8 cellular contexts compared by ENCODE assay signal in the genomic region with DNA sequence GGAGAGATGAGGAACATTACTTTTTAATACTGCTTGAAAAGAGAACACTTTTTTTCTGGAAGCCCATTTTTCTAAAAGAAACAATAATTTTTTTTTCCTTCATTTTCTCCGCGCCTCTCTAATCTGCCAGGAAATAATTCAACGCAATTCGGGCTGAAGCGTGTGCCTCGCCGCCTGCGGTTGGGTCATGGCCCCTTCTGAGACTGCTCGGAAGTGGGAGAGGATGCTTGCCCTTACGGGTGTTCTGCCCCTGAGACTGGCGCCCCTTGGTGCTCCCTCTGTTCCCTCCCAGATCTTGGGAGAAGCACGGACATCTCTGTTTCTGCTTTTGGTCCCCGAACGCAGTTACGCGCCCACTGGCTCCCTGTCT. TPM values are rescaled to one million over a fixed set of nuclear protein-coding genes. Genes with fewer than 3 reads are reported as not detected.
DNase-seq lines count a peak whose midpoint lies in the region; ATAC-seq and TF ChIP-seq lines count a peak whose summit lies in the region.

No MANE protein-coding gene starts in this region.

- TF ChIP-seq CTCF in left lung (IDR thresholded peaks at IDR 0.05) (no peak), tibial nerve (IDR thresholded peaks at IDR 0.05) (no peak)

- peak overlapping the region; percentile 89 to 91 for H3K4me3 Mint-ChIP-seq in activated T-cell treated with anti-CD3 and anti-CD28 coated beads, Interleukin-2, amount 50 U/mL, for 72 hours
- peak overlapping the region; percentile 27 for H3K4me3 Mint-ChIP-seq in activated CD4-positive, alpha-beta memory T cell treated with anti-CD3 and anti-CD28 coated beads, Interleukin-2, amount 10 ng/mL, durations not matched to agents 7 days and 5 days

- H3K27ac ChIP-seq in left lung: no peak overlapping the region
- H3K27ac ChIP-seq in tibial nerve: no peak overlapping the region

- no peak for TF ChIP-seq POLR2A in tibial nerve (IDR thresholded peaks at IDR 0.05)

- no peak overlapping the region for H3K27ac Mint-ChIP-seq in activated T-cell treated with anti-CD3 and anti-CD28 coated beads, Interleukin-2, amount 50 U/mL, for 72 hours
- no peak overlapping the region for H3K27ac Mint-ChIP-seq in activated CD4-positive, alpha-beta memory T cell treated with anti-CD3 and anti-CD28 coated beads, Interleukin-2, amount 10 ng/mL, durations not matched to agents 7 days and 5 days

- H3K4me3 ChIP-seq in left lung (peak overlapping the region; percentile 26 to 32), tibial nerve (peak overlapping the region; percentile 4 to 53 (median 40))

- POLR2A ChIA-PET in activated CD4-positive, alpha-beta memory T cell treated with anti-CD3 and anti-CD28 coated beads, Interleukin-2, amount 10 ng/mL, durations not matched to agents 7 days and 5 days (lab: Charles Lee): no interaction called here

- WGBS in tibial nerve, 2 donors: 6 to 8% methylated on average over 13 to 15 of the region's 16 CpGs

- H3K36me3 ChIP-seq in left lung (no peaks in the 10 kb centered on the region), tibial nerve (no peaks in the 10 kb centered on the region)

- peaks cover 0 to 2% of the 10 kb centered on the region in 2 donors for H3K36me3 Mint-ChIP-seq in activated T-cell treated with anti-CD3 and anti-CD28 coated beads, Interleukin-2, amount 50 U/mL, for 72 hours (ENCODE audit: insufficient read depth in 2 of 2)
- H3K36me3 Mint-ChIP-seq in activated CD4-positive, alpha-beta memory T cell treated with anti-CD3 and anti-CD28 coated beads, Interleukin-2, amount 10 ng/mL, durations not matched to agents 7 days and 5 days (ENCODE audit: low read depth): peaks cover 4% of the 10 kb centered on the region

- TF ChIP-seq EP300 in tibial nerve (IDR thresholded peaks at IDR 0.05): no peak

- no peak for DNase-seq in activated T-cell treated with anti-CD3 and anti-CD28 coated beads, Interleukin-2, amount 50 U/mL, for 72 hours
- DNase-seq in activated T-cell treated with anti-CD3 and anti-CD28 coated beads for 4 hours: no peak
- DNase-seq in activated CD4-positive, alpha-beta memory T cell treated with anti-CD3 and anti-CD28 coated beads, Interleukin-2, amount 10 ng/mL, durations not matched to agents 7 days and 5 days: no peak
- DNase-seq in left lung: no peak
- no peak for DNase-seq in tibial nerve (ENCODE audit: low spot score in 2 of 2)
- DNase-seq in cerebellar cortex (ENCODE audit: low spot score): no peak

- H3K9me3 ChIP-seq in left lung (peaks cover 0 to 2% of the 10 kb centered on the region in 2 donors), tibial nerve (peaks cover 0 to 9% (median 1%) of the 10 kb centered on the region in 4 donors)

- peak; percentile 16 to 26 for ATAC-seq in activated T-cell treated with anti-CD3 and anti-CD28 coated beads, Interleukin-2, amount 50 U/mL, for 72 hours (replicated peaks in 1 of 2)
- no peak for ATAC-seq in left lung
- no peak for ATAC-seq in HG03108 (IDR thresholded peaks at IDR 0.05; ENCODE audit: unreplicated experiment)
- ATAC-seq in HG03039 (IDR thresholded peaks at IDR 0.05; ENCODE audit: unreplicated experiment): no peak

- peaks cover 21% of the 10 kb centered on the region for H3K4me1 Mint-ChIP-seq in activated T-cell treated with anti-CD3 and anti-CD28 coated beads, Interleukin-2, amount 50 U/mL, for 72 hours (ENCODE audit: low read depth)
- H3K4me1 Mint-ChIP-seq in activated CD4-positive, alpha-beta memory T cell treated with anti-CD3 and anti-CD28 coated beads, Interleukin-2, amount 10 ng/mL, durations not matched to agents 7 days and 5 days: peaks cover 17% of the 10 kb centered on the region

- H3K9me3 Mint-ChIP-seq in activated T-cell treated with anti-CD3 and anti-CD28 coated beads, Interleukin-2, amount 50 U/mL, for 72 hours: no peaks in the 10 kb centered on the region
- H3K9me3 Mint-ChIP-seq in activated CD4-positive, alpha-beta memory T cell treated with anti-CD3 and anti-CD28 coated beads, Interleukin-2, amount 10 ng/mL, durations not matched to agents 7 days and 5 days: peaks cover 2% of the 10 kb centered on the region

- CTCF ChIA-PET in activated CD4-positive, alpha-beta memory T cell treated with anti-CD3 and anti-CD28 coated beads, Interleukin-2, amount 10 ng/mL, durations not matched to agents 7 days and 5 days (lab: Charles Lee): interaction anchor here (2.3 kb wide), 1 partner anchor 27 kb away, joined by 9 read pairs; no protein-coding TSS in a partner anchor

- intact Hi-C loops in left lung (cut with DNase I): no loop called here

- H3K4me1 ChIP-seq in left lung: peaks cover 16 to 23% of the 10 kb centered on the region in 2 donors
- H3K4me1 ChIP-seq in tibial nerve: peaks cover 0 to 27% (median 16%) of the 10 kb centered on the region in 4 donors

- H3K27me3 Mint-ChIP-seq in activated T-cell treated with anti-CD3 and anti-CD28 coated beads, Interleukin-2, amount 50 U/mL, for 72 hours (ENCODE audit: low read depth): peaks cover 50% of the 10 kb centered on the region
- peaks cover 67% of the 10 kb centered on the region for H3K27me3 Mint-ChIP-seq in activated CD4-positive, alpha-beta memory T cell treated with anti-CD3 and anti-CD28 coated beads, Interleukin-2, amount 10 ng/mL, durations not matched to agents 7 days and 5 days

- H3K27me3 ChIP-seq in left lung: peaks cover 41 to 72% of the 10 kb centered on the region in 2 donors
- peaks cover 0 to 57% of the 10 kb centered on the region in 2 donors for H3K27me3 ChIP-seq in tibial nerve

RNA-seq across cellular contexts. Expression of a gene that starts 0.3 kb away (rescaled TPM):
- under 1 TPM; 0.14 to 0.94 TPM for total RNA-seq in activated T-cell treated with anti-CD3 and anti-CD28 coated beads, Interleukin-2, amount 50 U/mL, for 72 hours
- under 1 TPM in 1 of 2 experiments, not detected in 1; 0.13 TPM for total RNA-seq in activated CD4-positive, alpha-beta memory T cell treated with anti-CD3 and anti-CD28 coated beads, Interleukin-2, amount 10 ng/mL, durations not matched to agents 7 days and 5 days
- total RNA-seq in left lung (10 to 100 TPM in 1 of 2 donors, 1 to 10 TPM in 1; 9.9 to 15.8 TPM), tibial nerve (10 to 100 TPM in 1 of 4 donors, 1 to 10 TPM in 3; 2.5 to 11.4 (median 6.6) TPM)

Comparison
In these comparisons a context has a peak if more than half of its experiments do, and no peak if none do; other contexts are left out.
1. ATAC-seq: peak in activated T-cell treated with anti-CD3 and anti-CD28 coated beads, Interleukin-2, amount 50 U/mL, for 72 hours (2 of 2); none in left lung (single experiment), HG03108 (single experiment) and HG03039 (single experiment).